26 cellular contexts compared by ENCODE assay signal in the genomic region with DNA sequence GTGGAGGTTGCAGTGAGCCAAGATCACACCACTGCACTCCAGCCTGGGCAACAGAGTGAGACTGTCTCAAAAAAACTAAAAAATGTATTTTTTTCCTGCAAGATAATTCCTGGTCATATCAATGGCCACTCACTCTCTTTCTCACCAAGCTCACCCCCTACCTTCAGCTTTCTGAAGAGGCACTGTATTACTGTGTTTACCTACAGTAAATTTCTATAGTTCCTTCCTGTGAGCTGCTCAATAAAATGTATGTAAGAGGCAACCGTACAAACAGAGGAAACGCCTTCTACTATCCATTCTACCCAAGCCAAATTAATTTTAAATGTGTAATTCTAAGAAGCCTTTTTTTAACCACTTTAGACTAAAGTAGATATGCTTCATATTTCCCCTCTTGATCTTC.
"Had no signal": no experiment of that assay in that cellular context is flagged by ENCODE, and none has a peak within 500 bp of the region (broad histone marks: within the 10 kb centered on the region; RNA-seq: fewer than 3 reads in every experiment).

No MANE protein-coding gene starts in this region.

- H3K4me1 ChIP-seq: colonic mucosa had no signal

- DNase-seq: colonic mucosa; cortex of kidney; effector CD8-positive, alpha-beta T cell; effector memory CD8-positive, alpha-beta T cell; endodermal cell; erythroblast; esophagus squamous epithelium; foreskin fibroblast; foreskin melanocyte; gastrocnemius medialis; glutamatergic neuron; head of caudate nucleus; hypothalamus; immature natural killer cell; islet precursor cell; kidney; kidney glomerular epithelial cell; left lung; left ventricle myocardium superior; lower lobe of right lung; mesenchymal stem cell; midbrain; naive B cell had no signal

- ATAC-seq: effector memory CD8-positive, alpha-beta T cell; esophagus mucosa; gastrocnemius medialis; left lung; left ventricle myocardium superior; lower lobe of right lung had no signal

- H3K27me3 ChIP-seq: colonic mucosa, esophagus squamous epithelium, gastrocnemius medialis, hepatocyte, left lung had no signal

- H2AFZ ChIP-seq: hepatocyte had no signal

- H3K4me2 ChIP-seq: hepatocyte had no signal

- H3K36me3 ChIP-seq: colonic mucosa, esophagus squamous epithelium, gastrocnemius medialis, left lung, lower lobe of right lung had no signal

- H3K4me3 ChIP-seq: colonic mucosa, esophagus squamous epithelium, gastrocnemius medialis, hepatocyte, left lung, lower lobe of right lung had no signal

- H3K27ac ChIP-seq: colonic mucosa, epithelial cell of prostate, esophagus squamous epithelium, gastrocnemius medialis, hepatocyte, left lung, lower lobe of right lung had no signal

- H3K9me3 ChIP-seq: colonic mucosa, esophagus squamous epithelium, gastrocnemius medialis, left lung, lower lobe of right lung had no signal

- H3K79me2 ChIP-seq: hepatocyte had no signal
